Comparison of ENCODE assay signal across 19 cellular contexts in genomic region chrX:100478714-100479113, GRCh38.
DNase-seq lines count a peak whose midpoint lies in the region; ATAC-seq, FAIRE-seq and TF ChIP-seq lines count a peak whose summit lies in the region.
"Had no signal": no experiment of that assay in that cellular context is flagged by ENCODE, and none has a peak within 500 bp of the region (broad histone marks: within the 10 kb centered on the region; RNA-seq: fewer than 3 reads in every experiment).

No MANE protein-coding gene starts in this region.

- H3K36me3 Mint-ChIP-seq in astrocyte (ENCODE audit: low read depth, unreplicated experiment) (no peaks in the 10 kb centered on the region), nephron (ENCODE audit: low read depth) (no peaks in the 10 kb centered on the region)
- H3K36me3 Mint-ChIP-seq: CD4-positive, CD25-positive, alpha-beta regulatory T cell; CD8-positive, alpha-beta memory T cell had no signal

- ATAC-seq in right cardiac atrium (no peak), GM18505 (IDR thresholded peaks at IDR 0.05; ENCODE audit: unreplicated experiment) (no peak)
- ATAC-seq: GM12878 had no signal

- H3K27ac ChIP-seq in left ventricle myocardium inferior (replicated peaks) (peak overlapping the region; percentile 59), right cardiac atrium (ENCODE audit: low read length) (no peak overlapping the region), astrocyte (ENCODE audit: low read depth, low read length) (no peak overlapping the region)
- H3K27ac ChIP-seq: GM23248 had no signal

- peak; percentile 80 for FAIRE-seq in astrocyte (lab: Jason Lieb, UNC)
- FAIRE-seq: GM12878 had no signal

- H3K36me3 ChIP-seq in left ventricle myocardium inferior = no peaks in the 10 kb centered on the region
- H3K36me3 ChIP-seq in astrocyte (ENCODE audit: insufficient read depth, low read length) = no peaks in the 10 kb centered on the region
- H3K36me3 ChIP-seq: BE2C had no signal

- no peak overlapping the region for H3K4me2 ChIP-seq in astrocyte (ENCODE audit: low read length)

- DNase-seq in left ventricle myocardium inferior (no peak), right cardiac atrium (no peak), astrocyte (ENCODE audit: low read depth) (no peak)
- DNase-seq in effector CD4-positive, alpha-beta T cell = no peak
- DNase-seq: ACHN; BE2C; C1 segment of cervical spinal cord; CD4-positive, CD25-positive, alpha-beta regulatory T cell; CD8-positive, alpha-beta memory T cell; COR-L47; DMS 273 treated with DMSO at 0.1 percent for 48 hours; DMS53; DND-41; EL; GM23248; HCEC 1CT had no signal

- WGBS in right cardiac atrium = 70% methylated on average over 1 of the region's 1 CpG

- H3K27me3 Mint-ChIP-seq in astrocyte (ENCODE audit: low read depth, unreplicated experiment) (no peaks in the 10 kb centered on the region), nephron (ENCODE audit: low read depth) (no peaks in the 10 kb centered on the region)
- H3K27me3 Mint-ChIP-seq: CD8-positive, alpha-beta memory T cell had no signal

- H2AFZ ChIP-seq in astrocyte (ENCODE audit: low read depth, low read length) = no peak overlapping the region
- H2AFZ ChIP-seq: GM23248 had no signal

- H3K27me3 ChIP-seq in left ventricle myocardium inferior (ENCODE audit: low read depth) = no peaks in the 10 kb centered on the region
- no peaks in the 10 kb centered on the region for H3K27me3 ChIP-seq in right cardiac atrium (ENCODE audit: control insufficient read depth, insufficient read depth)
- H3K27me3 ChIP-seq in astrocyte (ENCODE audit: insufficient read depth, low read length) = no peaks in the 10 kb centered on the region
- H3K27me3 ChIP-seq: BE2C had no signal

- H3K4me1 ChIP-seq in left ventricle myocardium inferior (peaks cover 6% of the 10 kb centered on the region), right cardiac atrium (ENCODE audit: control insufficient read depth, insufficient read depth, low read length) (peaks cover 1% of the 10 kb centered on the region), astrocyte (ENCODE audit: insufficient read depth, low read length) (no peaks in the 10 kb centered on the region)
- H3K4me1 ChIP-seq: BE2C had no signal

- no peaks in the 10 kb centered on the region for H3K79me2 ChIP-seq in astrocyte (ENCODE audit: insufficient read depth, low read length)

- no peak overlapping the region for H3K4me3 ChIP-seq in left ventricle myocardium inferior
- no peak overlapping the region for H3K4me3 ChIP-seq in right cardiac atrium (ENCODE audit: low read length)
- no peak overlapping the region for H3K4me3 ChIP-seq in astrocyte (ENCODE audit: insufficient read depth, low read depth, low read length)
- H3K4me3 ChIP-seq: GM12878, GM23248 had no signal

- no peak for TF ChIP-seq POLR2A in GM18505 (IDR thresholded peaks at IDR 0.05; ENCODE audit: borderline replicate concordance, extremely low read depth, insufficient read depth, insufficient read length)

- H3K27ac Mint-ChIP-seq in astrocyte (ENCODE audit: unreplicated experiment) (no peak overlapping the region), nephron (peak overlapping the region; percentile 9 to 76 (median 50))
- H3K27ac Mint-ChIP-seq: CD4-positive, CD25-positive, alpha-beta regulatory T cell; CD8-positive, alpha-beta memory T cell had no signal

- H3K4me3 Mint-ChIP-seq in astrocyte (ENCODE audit: unreplicated experiment) (no peak overlapping the region), nephron (no peak overlapping the region)
- H3K4me3 Mint-ChIP-seq: CD4-positive, CD25-positive, alpha-beta regulatory T cell; CD8-positive, alpha-beta memory T cell had no signal

- H3K4me1 Mint-ChIP-seq in astrocyte (ENCODE audit: low read depth, unreplicated experiment) (no peaks in the 10 kb centered on the region), nephron (peaks cover 37% of the 10 kb centered on the region)
- H3K4me1 Mint-ChIP-seq: CD4-positive, CD25-positive, alpha-beta regulatory T cell; CD8-positive, alpha-beta memory T cell had no signal

- TF ChIP-seq CTCF in left ventricle myocardium inferior (IDR thresholded peaks at IDR 0.05; ENCODE audit: borderline replicate concordance) = no peak
- no peak for TF ChIP-seq CTCF in astrocyte (IDR thresholded peaks at IDR 0.05; ENCODE audit: insufficient read depth, low read depth, low read length)
- no peak for TF ChIP-seq CTCF in nephron (IDR thresholded peaks at IDR 0.05; ENCODE audit: unreplicated experiment in 3 of 3)

- no peak overlapping the region for H3K9ac ChIP-seq in astrocyte (ENCODE audit: low read length)
- H3K9ac ChIP-seq: GM23248 had no signal

- no peaks in the 10 kb centered on the region for H3K9me3 ChIP-seq in left ventricle myocardium inferior (replicated peaks)
- H3K9me3 ChIP-seq in right cardiac atrium (ENCODE audit: control insufficient read depth, low read length) = no peaks in the 10 kb centered on the region
- no peaks in the 10 kb centered on the region for H3K9me3 ChIP-seq in astrocyte (ENCODE audit: insufficient read depth, low read depth, low read length)
- H3K9me3 ChIP-seq: BE2C had no signal

- H3K9me3 Mint-ChIP-seq in astrocyte (ENCODE audit: unreplicated experiment) = no peaks in the 10 kb centered on the region
- peaks cover 2% of the 10 kb centered on the region for H3K9me3 Mint-ChIP-seq in nephron

- H4K20me1 ChIP-seq in astrocyte (ENCODE audit: insufficient read depth, low read length) = no peaks in the 10 kb centered on the region

- intact Hi-C loops in left ventricle myocardium inferior (cut with micrococcal nuclease) (no loop called here), right cardiac atrium (cut with DNase I) (no loop called here)
